ENCODE assay signal across 8 cellular contexts in genomic region chr1:94045465-94046056, GRCh38.
DNase-seq lines count a peak whose midpoint lies in the region; ATAC-seq and TF ChIP-seq lines count a peak whose summit lies in the region.

No MANE protein-coding gene starts in this region.

- H3K27me3 ChIP-seq in breast epithelium (no peaks in the 10 kb centered on the region), gastrocnemius medialis (no peaks in the 10 kb centered on the region)

- H3K9me3 ChIP-seq in breast epithelium = no peaks in the 10 kb centered on the region
- H3K9me3 ChIP-seq in iPS-18c (ENCODE audit: control insufficient read depth, insufficient read depth, low read length) = no peaks in the 10 kb centered on the region
- H3K9me3 ChIP-seq in gastrocnemius medialis = no peaks in the 10 kb centered on the region

- peak; percentile 72 to 83 for ATAC-seq in gastrocnemius medialis
- ATAC-seq in GM19324 (IDR thresholded peaks at IDR 0.05; ENCODE audit: low FRiP score, unreplicated experiment) = no peak

- peaks cover 0 to 19% of the 10 kb centered on the region in 2 donors for H3K4me1 ChIP-seq in breast epithelium
- peaks cover 19 to 33% of the 10 kb centered on the region in 2 donors for H3K4me1 ChIP-seq in gastrocnemius medialis

- H3K4me3 ChIP-seq in breast epithelium (peak overlapping the region in 1 of 3 donors; percentile 23), iPS-18c (ENCODE audit: insufficient read depth, low read depth, low read length) (peak overlapping the region; percentile 5; the same call in 1 of the 2 replicates), gastrocnemius medialis (peak overlapping the region in 1 of 4 donors; percentile 28)

- intact Hi-C loops in breast epithelium (cut with DNase I; ENCODE audit: low total_unique reads) = no loop called here
- intact Hi-C loops in gastrocnemius medialis (cut with DNase I; ENCODE audit: low total_unique reads) = loop anchor here (2.0 to 5.0 kb wide), 2 partner anchors 191 to 287 kb away; partner anchors contain the start of gene ARHGAP29

- in situ Hi-C loops in G401 (cut with HindIII; ENCODE audit: low sequenced_read_pairs) (no loop called here), gastrocnemius medialis (cut with MboI; ENCODE audit: low sequenced_read_pairs in 4 of 4) (no loop called here)

- DNase-seq in G401 (ENCODE audit: low spot score) (peak; percentile 90), HT1080 (ENCODE audit: low read depth) (peak; percentile 80), SKM-1 treated with dmso at 0.1 percent for 144 hours (lab: John Stamatoyannopoulos, UW; ENCODE audit: unreplicated experiment) (peak; percentile 41), breast epithelium (ENCODE audit: low spot score in 2 of 2) (peak; percentile 75 to 87), gastrocnemius medialis (peak; percentile 70 to 83), NCI-H774 (lab: John Stamatoyannopoulos, UW) (no peak)

- H3K36me3 ChIP-seq in breast epithelium = no peaks in the 10 kb centered on the region
- H3K36me3 ChIP-seq in gastrocnemius medialis = no peaks in the 10 kb centered on the region

- TF ChIP-seq POLR2A in breast epithelium (IDR thresholded peaks at IDR 0.05) = no peak
- TF ChIP-seq POLR2A in gastrocnemius medialis (IDR thresholded peaks at IDR 0.05) = peak in 1 of 2 donors; percentile 11

- TF ChIP-seq CTCF in breast epithelium (IDR thresholded peaks at IDR 0.05) = peak; percentile 71 to 86 (median 85)
- peak; percentile 45 to 70 (median 63) for TF ChIP-seq CTCF in gastrocnemius medialis (IDR thresholded peaks at IDR 0.05 in 4 of 5, conservative IDR thresholded peaks at IDR 0.05 in 1 of 5)

- peak overlapping the region; percentile 70 to 80 for H3K27ac ChIP-seq in breast epithelium
- H3K27ac ChIP-seq in gastrocnemius medialis = peak overlapping the region; percentile 81 to 85 (median 82)
